In genomic region chr16:83914091-83914710, GRCh38 we compare ENCODE assay signal across 22 cellular contexts. TPM values are rescaled to one million over a fixed set of nuclear protein-coding genes. Genes with fewer than 3 reads are reported as not detected.
A peak's percentile ranks its signal among the peaks of the same experiment; 100 is the strongest.
DNase-seq lines count a peak whose midpoint lies in the region; ATAC-seq, FAIRE-seq and TF ChIP-seq lines count a peak whose summit lies in the region.
"Had no signal": no experiment of that assay in that cellular context is flagged by ENCODE, and none has a peak within 500 bp of the region (broad histone marks: within the 10 kb centered on the region; RNA-seq: fewer than 3 reads in every experiment).

No MANE protein-coding gene starts in this region.

- H3K9ac ChIP-seq in K562 (ENCODE audit: insufficient read depth in 1 of 2, low read depth in 2 of 2, low read length in 2 of 2): no peak overlapping the region

- no peaks in the 10 kb centered on the region for H4K20me1 ChIP-seq in K562 (replicated peaks; ENCODE audit: control insufficient read depth, insufficient read depth, low read length)

- intact Hi-C loops in K562 (cut with micrococcal nuclease): no loop called here
- intact Hi-C loops in posterior vena cava (cut with DNase I): no loop called here
- intact Hi-C loops in gastrocnemius medialis (cut with DNase I; ENCODE audit: low total_unique reads): no loop called here

- no peak overlapping the region for H2AFZ ChIP-seq in K562 (ENCODE audit: low read depth, low read length)

- H3K27ac ChIP-seq in K562 (ENCODE audit: extremely low read depth, low read depth, low read length) (no peak overlapping the region), gastrocnemius medialis (peak overlapping the region; percentile 85 to 96 (median 92))
- H3K27ac ChIP-seq: A549, C4-2B, HL-60 had no signal

- TF ChIP-seq RAD21 in K562 (CRISPR knock-in tag; conservative IDR thresholded peaks at IDR 0.05 in 1 of 2, IDR thresholded peaks at IDR 0.05 in 1 of 2): no peak

- in situ Hi-C loops in K562 (cut with MboI) (no loop called here), gastrocnemius medialis (cut with MboI; ENCODE audit: low sequenced_read_pairs in 4 of 4) (no loop called here)

- no peaks in the 10 kb centered on the region for H3K9me1 ChIP-seq in K562 (ENCODE audit: control insufficient read depth, insufficient read depth, low read length)

- BruUV-seq in K562 (replicated peaks; lab: Mats Ljungman, UMichigan): no TSS peak

- ATAC-seq in K562 (no peak), gastrocnemius medialis (no peak), HG03097 (IDR thresholded peaks at IDR 0.05; ENCODE audit: low FRiP score, unreplicated experiment) (no peak), HG03571 (IDR thresholded peaks at IDR 0.05; ENCODE audit: unreplicated experiment) (no peak)
- ATAC-seq: A549 had no signal

- TF ChIP-seq CTCF in K562 (IDR thresholded peaks at IDR 0.05 in 2 of 3, conservative IDR thresholded peaks at IDR 0.05 in 1 of 3; ENCODE audit: insufficient read depth in 2 of 3, low read depth in 1 of 3, low read length in 3 of 3) (no peak), gastrocnemius medialis (IDR thresholded peaks at IDR 0.05 in 4 of 5, conservative IDR thresholded peaks at IDR 0.05 in 1 of 5) (no peak)

- H3K4me3 ChIP-seq in K562: no peak overlapping the region
- H3K4me3 ChIP-seq in gastrocnemius medialis: no peak overlapping the region
- H3K4me3 ChIP-seq: A549, HAP-1 had no signal

- FAIRE-seq in K562 (lab: Jason Lieb, UNC): no peak
- FAIRE-seq: A549, D721Med, GM12892 had no signal

- CTCF ChIA-PET in K562 (lab: Yijun Ruan, JAX; ENCODE audit: low intra/inter-chr PET ratio): no interaction called here

- H3K36me3 ChIP-seq in K562 (ENCODE audit: control insufficient read depth, insufficient read depth, low read length) (no peaks in the 10 kb centered on the region), gastrocnemius medialis (peaks cover 0 to 54% of the 10 kb centered on the region in 2 donors)

- no peak for TF ChIP-seq EP300 in K562 (IDR thresholded peaks at IDR 0.05; ENCODE audit: low read length)

- POLR2A ChIA-PET in K562 (lab: Yijun Ruan, JAX): interaction anchor here (1.7 kb wide), 1 partner anchor 13 kb away, joined by 6 read pairs; no protein-coding TSS in a partner anchor

- WGBS in K562 (ENCODE audit: insufficient coverage, low coverage, missing lambda C conversion rate): 41% methylated on average over 20 of the region's 21 CpGs

- no peak for DNase-seq in K562 (ENCODE audit: extremely low read depth in 1 of 4, low spot score in 3 of 4)
- peak; percentile 10 for DNase-seq in iPS-NIHi11 (ENCODE audit: low spot score)
- DNase-seq in posterior vena cava (ENCODE audit: low spot score): peak; percentile 46
- DNase-seq in gastrocnemius medialis: no peak
- no peak for DNase-seq in NCI-H1930 (lab: John Stamatoyannopoulos, UW)
- DNase-seq: AML-193; Caco-2; CD4-positive, alpha-beta T cell; DMS153; DMS79; GDM1; GOT3 had no signal

- H3K27me3 ChIP-seq in K562 (ENCODE audit: control insufficient read depth in 2 of 2, insufficient read depth in 2 of 2, low read length in 2 of 2) (peaks cover 0 to 11% of the 10 kb centered on the region in 2 experiments; a peak in 3 of 5 replicates), gastrocnemius medialis (no peaks in the 10 kb centered on the region)

- H3K4me2 ChIP-seq in K562 (ENCODE audit: insufficient read depth, low read length): no peak overlapping the region
- H3K4me2 ChIP-seq: A549 had no signal

- H3K4me1 ChIP-seq in K562 (replicated peaks in 1 of 2; ENCODE audit: control insufficient read depth in 2 of 2, insufficient read depth in 2 of 2, low read length in 2 of 2) (peaks cover 0 to 10% of the 10 kb centered on the region in 2 experiments; a peak in 2 of 5 replicates), gastrocnemius medialis (peaks cover 18 to 24% of the 10 kb centered on the region in 2 donors)
- H3K4me1 ChIP-seq: A549, Caco-2 had no signal

- H3K9me3 ChIP-seq in K562 (replicated peaks; ENCODE audit: control insufficient read depth, insufficient read depth, low read depth, low read length) (no peaks in the 10 kb centered on the region; the same call in 1 of the 2 replicates), gastrocnemius medialis (no peaks in the 10 kb centered on the region)
- H3K9me3 ChIP-seq: A549, HAP-1 had no signal

- H3K79me2 ChIP-seq in K562 (ENCODE audit: control insufficient read depth, insufficient read depth, low read length): no peaks in the 10 kb centered on the region

- TF ChIP-seq POLR2A in K562 (conservative IDR thresholded peaks at IDR 0.05): no peak
- TF ChIP-seq POLR2A in gastrocnemius medialis (IDR thresholded peaks at IDR 0.05): no peak

RNA-seq across cellular contexts. Expression of gene MLYCD, which starts 15.3 kb away (rescaled TPM):
- total RNA-seq in K562 (2011; cell fraction: chromatin; rRNA removed; ENCODE audit: low replicate concordance): 7.7 TPM in 2 replicates
- 4.7 and 5.0 TPM in 2 replicates for total RNA-seq in K562 (2011; cell fraction: nucleolus; rRNA removed)
- total RNA-seq in K562 (2011; cell fraction: nucleoplasm; rRNA removed): 5.7 and 6.9 TPM in 2 replicates
- total RNA-seq in K562 (2014; rRNA removed) (1.00 and 1.7 TPM in 2 replicates), K562 (2014; rRNA removed; fragmentation: Illumina TruSeq; extraction: Trizol) (0.89 and 1.0 TPM in 2 replicates), K562 (2015; rRNA removed; fragmentation: Illumina TruSeq; extraction: Trizol) (1.0 and 1.2 TPM in 2 replicates), K562 (2021) (1.8 and 2.0 TPM in 2 replicates), posterior vena cava (1 to 10 TPM; 5.5 TPM), gastrocnemius medialis (10 to 100 TPM; 10.3 to 20.8 (median 18.4) TPM)
- polyA plus RNA-seq in K562 (2011; rRNA removed) (1.1 and 1.5 TPM in 2 replicates), K562 (2014; fragmentation: Illumina TruSeq; extraction: Trizol) (0.77 and 0.91 TPM in 2 replicates), K562 (2014; fragmentation: Nextera tagmentation; extraction: Ambion mirVana) (under 1 TPM; 0.15 to 0.27 TPM), K562 (2014; rRNA removed) (1.2 and 1.5 TPM in 2 replicates)
- polyA plus RNA-seq in K562 (2011; cell fraction: cytosol; rRNA removed): 0.88 and 1.4 TPM in 2 replicates
- 3.4 and 3.8 TPM in 2 replicates for polyA plus RNA-seq in K562 (2011; cell fraction: nucleus; rRNA removed)
- polyA plus RNA-seq in K562 (2012): 1.1 and 1.6 TPM in 2 replicates
- 2.9 and 5.3 TPM in 2 replicates for polyA minus RNA-seq in K562 (2011; rRNA and poly(A)+ RNA removed)
- 0.48 and 1.5 TPM in 2 replicates for polyA minus RNA-seq in K562 (2011; cell fraction: cytosol; rRNA and poly(A)+ RNA removed)
- polyA minus RNA-seq in K562 (2011; cell fraction: nucleus; rRNA and poly(A)+ RNA removed): 2.7 and 4.3 TPM in 2 replicates

RNA-seq across cellular contexts. Expression of gene OSGIN1, which starts 38.8 kb away (rescaled TPM):
- total RNA-seq in K562 (2011; cell fraction: chromatin; rRNA removed; ENCODE audit: low replicate concordance): 14.7 and 21.6 TPM in 2 replicates
- total RNA-seq in K562 (2011; cell fraction: nucleolus; rRNA removed): 13.6 and 14.8 TPM in 2 replicates
- total RNA-seq in K562 (2011; cell fraction: nucleoplasm; rRNA removed): 10.9 and 13.7 TPM in 2 replicates
- total RNA-seq in K562 (2014; rRNA removed) (1.9 and 2.2 TPM in 2 replicates), K562 (2014; rRNA removed; fragmentation: Illumina TruSeq; extraction: Trizol) (0.45 and 0.76 TPM in 2 replicates), K562 (2015; rRNA removed; fragmentation: Illumina TruSeq; extraction: Trizol) (1.6 and 1.8 TPM in 2 replicates), K562 (2021) (3.6 and 4.2 TPM in 2 replicates), posterior vena cava (1 to 10 TPM; 6.2 to 6.8 TPM), gastrocnemius medialis (10 to 100 TPM in 3 of 4 donors, 1 to 10 TPM in 1; 9.6 to 24.9 (median 13.2) TPM)
- polyA plus RNA-seq in K562 (2011; rRNA removed) (1.6 and 4.2 TPM in 2 replicates), K562 (2014; fragmentation: Illumina TruSeq; extraction: Trizol) (1.7 and 5.8 TPM in 2 replicates), K562 (2014; fragmentation: Nextera tagmentation; extraction: Ambion mirVana) (under 1 TPM; 0.03 to 0.04 TPM), K562 (2014; rRNA removed) (1.8 and 3.0 TPM in 2 replicates)
- 4.9 and 9.7 TPM in 2 replicates for polyA plus RNA-seq in K562 (2011; cell fraction: cytosol; rRNA removed)
- polyA plus RNA-seq in K562 (2011; cell fraction: nucleus; rRNA removed): 3.1 and 6.8 TPM in 2 replicates
- 4.0 and 5.5 TPM in 2 replicates for polyA plus RNA-seq in K562 (2012)
- polyA minus RNA-seq in K562 (2011; rRNA and poly(A)+ RNA removed): 0.91 and 1.2 TPM in 2 replicates
- polyA minus RNA-seq in K562 (2011; cell fraction: cytosol; rRNA and poly(A)+ RNA removed): 2.9 and 4.9 TPM in 2 replicates
- polyA minus RNA-seq in K562 (2011; cell fraction: nucleus; rRNA and poly(A)+ RNA removed): 3.5 and 6.9 TPM in 2 replicates

RNA-seq across cellular contexts. Expression of gene NECAB2, which starts 53.8 kb away (rescaled TPM):
- total RNA-seq in K562 (2011; cell fraction: chromatin; rRNA removed; ENCODE audit: low replicate concordance): 0.51 and 1.2 TPM in 2 replicates
- total RNA-seq in K562 (2011; cell fraction: nucleolus; rRNA removed): 0.39 and 0.83 TPM in 2 replicates
- total RNA-seq in K562 (2011; cell fraction: nucleoplasm; rRNA removed): not detected in 2 replicates
- total RNA-seq in K562 (2014; rRNA removed): not detected in 2 replicates
- total RNA-seq in K562 (2014; rRNA removed; fragmentation: Illumina TruSeq; extraction: Trizol): not detected in 2 replicates
- not detected in 2 replicates for total RNA-seq in K562 (2015; rRNA removed; fragmentation: Illumina TruSeq; extraction: Trizol)
- total RNA-seq in K562 (2021): not detected in 2 replicates
- polyA plus RNA-seq in K562 (2011; rRNA removed): 0.09 and 0.28 TPM in 2 replicates
- 0.07 and 0.16 TPM in 2 replicates for polyA plus RNA-seq in K562 (2011; cell fraction: cytosol; rRNA removed)
- 0.49 and 1.1 TPM in 2 replicates for polyA plus RNA-seq in K562 (2011; cell fraction: nucleus; rRNA removed)
- 0.05 and 0.28 TPM in 2 replicates for polyA plus RNA-seq in K562 (2012)
- not detected in 2 replicates for polyA plus RNA-seq in K562 (2014; fragmentation: Illumina TruSeq; extraction: Trizol)
- not detected for polyA plus RNA-seq in K562 (2014; fragmentation: Nextera tagmentation; extraction: Ambion mirVana)
- polyA plus RNA-seq in K562 (2014; rRNA removed): 0.03 TPM in 1 of 2 replicates, not detected in the other
- not detected in 2 replicates for polyA minus RNA-seq in K562 (2011; rRNA and poly(A)+ RNA removed)
- not detected in 2 replicates for polyA minus RNA-seq in K562 (2011; cell fraction: cytosol; rRNA and poly(A)+ RNA removed)
- polyA minus RNA-seq in K562 (2011; cell fraction: nucleus; rRNA and poly(A)+ RNA removed): 0.22 and 0.27 TPM in 2 replicates
- 1 to 10 TPM in 1 of 2 donors, under 1 TPM in 1; 0.71 to 3.0 TPM for total RNA-seq in posterior vena cava
- total RNA-seq in gastrocnemius medialis: not detected
- total RNA-seq: CD4-positive, alpha-beta T cell; Daoy; HT1080 had no signal

Comparison
In these comparisons a context has a peak if more than half of its experiments do, and no peak if none do; other contexts are left out.
1. DNase-seq: peak in iPS-NIHi11 (single experiment) and posterior vena cava (single experiment); none in K562 (0 of 4), gastrocnemius medialis (0 of 2) and NCI-H1930 (0 of 2).